Comparison of ENCODE assay signal across 1 cellular context in genomic region chr11:134908583-134908982, GRCh38.
TF ChIP-seq lines count a peak whose summit lies in the region.

No MANE protein-coding gene starts in this region.

TF ChIP-seq in HEK293, 187 proteins besides CTCF, POLR2A, EP300 and RAD21 (continued from another document):
- TF ChIP-seq, protein P1, sequence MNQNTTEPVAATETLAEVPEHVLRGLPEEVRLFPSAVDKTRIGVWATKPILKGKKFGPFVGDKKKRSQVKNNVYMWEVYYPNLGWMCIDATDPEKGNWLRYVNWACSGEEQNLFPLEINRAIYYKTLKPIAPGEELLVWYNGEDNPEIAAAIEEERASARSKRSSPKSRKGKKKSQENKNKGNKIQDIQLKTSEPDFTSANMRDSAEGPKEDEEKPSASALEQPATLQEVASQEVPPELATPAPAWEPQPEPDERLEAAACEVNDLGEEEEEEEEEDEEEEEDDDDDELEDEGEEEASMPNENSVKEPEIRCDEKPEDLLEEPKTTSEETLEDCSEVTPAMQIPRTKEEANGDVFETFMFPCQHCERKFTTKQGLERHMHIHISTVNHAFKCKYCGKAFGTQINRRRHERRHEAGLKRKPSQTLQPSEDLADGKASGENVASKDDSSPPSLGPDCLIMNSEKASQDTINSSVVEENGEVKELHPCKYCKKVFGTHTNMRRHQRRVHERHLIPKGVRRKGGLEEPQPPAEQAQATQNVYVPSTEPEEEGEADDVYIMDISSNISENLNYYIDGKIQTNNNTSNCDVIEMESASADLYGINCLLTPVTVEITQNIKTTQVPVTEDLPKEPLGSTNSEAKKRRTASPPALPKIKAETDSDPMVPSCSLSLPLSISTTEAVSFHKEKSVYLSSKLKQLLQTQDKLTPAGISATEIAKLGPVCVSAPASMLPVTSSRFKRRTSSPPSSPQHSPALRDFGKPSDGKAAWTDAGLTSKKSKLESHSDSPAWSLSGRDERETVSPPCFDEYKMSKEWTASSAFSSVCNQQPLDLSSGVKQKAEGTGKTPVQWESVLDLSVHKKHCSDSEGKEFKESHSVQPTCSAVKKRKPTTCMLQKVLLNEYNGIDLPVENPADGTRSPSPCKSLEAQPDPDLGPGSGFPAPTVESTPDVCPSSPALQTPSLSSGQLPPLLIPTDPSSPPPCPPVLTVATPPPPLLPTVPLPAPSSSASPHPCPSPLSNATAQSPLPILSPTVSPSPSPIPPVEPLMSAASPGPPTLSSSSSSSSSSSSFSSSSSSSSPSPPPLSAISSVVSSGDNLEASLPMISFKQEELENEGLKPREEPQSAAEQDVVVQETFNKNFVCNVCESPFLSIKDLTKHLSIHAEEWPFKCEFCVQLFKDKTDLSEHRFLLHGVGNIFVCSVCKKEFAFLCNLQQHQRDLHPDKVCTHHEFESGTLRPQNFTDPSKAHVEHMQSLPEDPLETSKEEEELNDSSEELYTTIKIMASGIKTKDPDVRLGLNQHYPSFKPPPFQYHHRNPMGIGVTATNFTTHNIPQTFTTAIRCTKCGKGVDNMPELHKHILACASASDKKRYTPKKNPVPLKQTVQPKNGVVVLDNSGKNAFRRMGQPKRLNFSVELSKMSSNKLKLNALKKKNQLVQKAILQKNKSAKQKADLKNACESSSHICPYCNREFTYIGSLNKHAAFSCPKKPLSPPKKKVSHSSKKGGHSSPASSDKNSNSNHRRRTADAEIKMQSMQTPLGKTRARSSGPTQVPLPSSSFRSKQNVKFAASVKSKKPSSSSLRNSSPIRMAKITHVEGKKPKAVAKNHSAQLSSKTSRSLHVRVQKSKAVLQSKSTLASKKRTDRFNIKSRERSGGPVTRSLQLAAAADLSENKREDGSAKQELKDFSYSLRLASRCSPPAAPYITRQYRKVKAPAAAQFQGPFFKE (tag by site-specific recombination; IDR thresholded peaks at IDR 0.05; ENCODE audit: borderline replicate concordance): no peak
- TF ChIP-seq ZNF114 (tag by site-specific recombination; IDR thresholded peaks at IDR 0.05) (no peak), ZNF362 (tag by site-specific recombination; IDR thresholded peaks at IDR 0.05) (no peak), ZFHX2 (tag by site-specific recombination; conservative IDR thresholded peaks at IDR 0.05) (peak; percentile 56), ZFP69B (tag by site-specific recombination; IDR thresholded peaks at IDR 0.05) (no peak), ZNF239 (tag by site-specific recombination; IDR thresholded peaks at IDR 0.05) (no peak), ZNF266 (tag by site-specific recombination; IDR thresholded peaks at IDR 0.05; ENCODE audit: low read depth) (no peak)
